1 cellular context compared by ENCODE assay signal in the genomic region with DNA sequence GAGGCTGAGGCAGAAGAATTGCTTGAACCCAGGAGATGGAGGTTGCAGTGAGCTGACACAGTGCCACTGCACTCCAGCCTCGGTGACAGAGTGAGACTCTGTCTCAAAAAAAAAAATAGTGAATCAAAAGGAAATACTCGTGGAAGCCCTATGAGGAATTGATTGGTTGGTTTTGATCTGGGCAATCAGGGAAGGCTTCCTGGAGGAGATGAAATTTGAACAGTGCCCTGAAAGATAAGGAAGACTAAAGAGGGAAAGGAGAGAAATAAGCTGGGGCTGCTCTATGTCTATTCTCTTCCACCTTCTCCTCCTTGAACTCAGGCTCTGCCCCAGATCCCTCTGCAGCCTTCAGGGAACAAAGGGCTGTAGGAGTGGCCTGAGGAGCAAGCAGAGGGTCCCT.
TF ChIP-seq lines count a peak whose summit lies in the region.

No MANE protein-coding gene starts in this region.

TF ChIP-seq in GM23338, 12 proteins besides CTCF, POLR2A, EP300 and RAD21 (continued from another document):
- TF ChIP-seq, protein P1, sequence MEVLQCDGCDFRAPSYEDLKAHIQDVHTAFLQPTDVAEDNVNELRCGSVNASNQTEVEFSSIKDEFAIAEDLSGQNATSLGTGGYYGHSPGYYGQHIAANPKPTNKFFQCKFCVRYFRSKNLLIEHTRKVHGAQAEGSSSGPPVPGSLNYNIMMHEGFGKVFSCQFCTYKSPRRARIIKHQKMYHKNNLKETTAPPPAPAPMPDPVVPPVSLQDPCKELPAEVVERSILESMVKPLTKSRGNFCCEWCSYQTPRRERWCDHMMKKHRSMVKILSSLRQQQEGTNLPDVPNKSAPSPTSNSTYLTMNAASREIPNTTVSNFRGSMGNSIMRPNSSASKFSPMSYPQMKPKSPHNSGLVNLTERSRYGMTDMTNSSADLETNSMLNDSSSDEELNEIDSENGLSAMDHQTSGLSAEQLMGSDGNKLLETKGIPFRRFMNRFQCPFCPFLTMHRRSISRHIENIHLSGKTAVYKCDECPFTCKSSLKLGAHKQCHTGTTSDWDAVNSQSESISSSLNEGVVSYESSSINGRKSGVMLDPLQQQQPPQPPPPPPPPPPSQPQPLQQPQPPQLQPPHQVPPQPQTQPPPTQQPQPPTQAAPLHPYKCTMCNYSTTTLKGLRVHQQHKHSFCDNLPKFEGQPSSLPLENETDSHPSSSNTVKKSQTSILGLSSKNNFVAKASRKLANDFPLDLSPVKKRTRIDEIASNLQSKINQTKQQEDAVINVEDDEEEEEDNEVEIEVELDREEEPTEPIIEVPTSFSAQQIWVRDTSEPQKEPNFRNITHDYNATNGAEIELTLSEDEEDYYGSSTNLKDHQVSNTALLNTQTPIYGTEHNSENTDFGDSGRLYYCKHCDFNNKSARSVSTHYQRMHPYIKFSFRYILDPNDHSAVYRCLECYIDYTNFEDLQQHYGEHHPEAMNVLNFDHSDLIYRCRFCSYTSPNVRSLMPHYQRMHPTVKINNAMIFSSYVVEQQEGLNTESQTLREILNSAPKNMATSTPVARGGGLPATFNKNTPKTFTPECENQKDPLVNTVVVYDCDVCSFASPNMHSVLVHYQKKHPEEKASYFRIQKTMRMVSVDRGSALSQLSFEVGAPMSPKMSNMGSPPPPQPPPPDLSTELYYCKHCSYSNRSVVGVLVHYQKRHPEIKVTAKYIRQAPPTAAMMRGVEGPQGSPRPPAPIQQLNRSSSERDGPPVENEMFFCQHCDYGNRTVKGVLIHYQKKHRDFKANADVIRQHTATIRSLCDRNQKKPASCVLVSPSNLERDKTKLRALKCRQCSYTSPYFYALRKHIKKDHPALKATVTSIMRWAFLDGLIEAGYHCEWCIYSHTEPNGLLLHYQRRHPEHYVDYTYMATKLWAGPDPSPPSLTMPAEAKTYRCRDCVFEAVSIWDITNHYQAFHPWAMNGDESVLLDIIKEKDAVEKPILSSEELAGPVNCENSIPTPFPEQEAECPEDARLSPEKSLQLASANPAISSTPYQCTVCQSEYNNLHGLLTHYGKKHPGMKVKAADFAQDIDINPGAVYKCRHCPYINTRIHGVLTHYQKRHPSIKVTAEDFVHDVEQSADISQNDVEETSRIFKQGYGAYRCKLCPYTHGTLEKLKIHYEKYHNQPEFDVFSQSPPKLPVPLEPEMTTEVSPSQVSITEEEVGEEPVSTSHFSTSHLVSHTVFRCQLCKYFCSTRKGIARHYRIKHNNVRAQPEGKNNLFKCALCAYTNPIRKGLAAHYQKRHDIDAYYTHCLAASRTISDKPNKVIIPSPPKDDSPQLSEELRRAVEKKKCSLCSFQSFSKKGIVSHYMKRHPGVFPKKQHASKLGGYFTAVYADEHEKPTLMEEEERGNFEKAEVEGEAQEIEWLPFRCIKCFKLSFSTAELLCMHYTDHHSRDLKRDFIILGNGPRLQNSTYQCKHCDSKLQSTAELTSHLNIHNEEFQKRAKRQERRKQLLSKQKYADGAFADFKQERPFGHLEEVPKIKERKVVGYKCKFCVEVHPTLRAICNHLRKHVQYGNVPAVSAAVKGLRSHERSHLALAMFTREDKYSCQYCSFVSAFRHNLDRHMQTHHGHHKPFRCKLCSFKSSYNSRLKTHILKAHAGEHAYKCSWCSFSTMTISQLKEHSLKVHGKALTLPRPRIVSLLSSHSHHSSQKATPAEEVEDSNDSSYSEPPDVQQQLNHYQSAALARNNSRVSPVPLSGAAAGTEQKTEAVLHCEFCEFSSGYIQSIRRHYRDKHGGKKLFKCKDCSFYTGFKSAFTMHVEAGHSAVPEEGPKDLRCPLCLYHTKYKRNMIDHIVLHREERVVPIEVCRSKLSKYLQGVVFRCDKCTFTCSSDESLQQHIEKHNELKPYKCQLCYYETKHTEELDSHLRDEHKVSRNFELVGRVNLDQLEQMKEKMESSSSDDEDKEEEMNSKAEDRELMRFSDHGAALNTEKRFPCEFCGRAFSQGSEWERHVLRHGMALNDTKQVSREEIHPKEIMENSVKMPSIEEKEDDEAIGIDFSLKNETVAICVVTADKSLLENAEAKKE (CRISPR knock-in tag; IDR thresholded peaks at IDR 0.05) = no peak
- TF ChIP-seq, protein P2, sequence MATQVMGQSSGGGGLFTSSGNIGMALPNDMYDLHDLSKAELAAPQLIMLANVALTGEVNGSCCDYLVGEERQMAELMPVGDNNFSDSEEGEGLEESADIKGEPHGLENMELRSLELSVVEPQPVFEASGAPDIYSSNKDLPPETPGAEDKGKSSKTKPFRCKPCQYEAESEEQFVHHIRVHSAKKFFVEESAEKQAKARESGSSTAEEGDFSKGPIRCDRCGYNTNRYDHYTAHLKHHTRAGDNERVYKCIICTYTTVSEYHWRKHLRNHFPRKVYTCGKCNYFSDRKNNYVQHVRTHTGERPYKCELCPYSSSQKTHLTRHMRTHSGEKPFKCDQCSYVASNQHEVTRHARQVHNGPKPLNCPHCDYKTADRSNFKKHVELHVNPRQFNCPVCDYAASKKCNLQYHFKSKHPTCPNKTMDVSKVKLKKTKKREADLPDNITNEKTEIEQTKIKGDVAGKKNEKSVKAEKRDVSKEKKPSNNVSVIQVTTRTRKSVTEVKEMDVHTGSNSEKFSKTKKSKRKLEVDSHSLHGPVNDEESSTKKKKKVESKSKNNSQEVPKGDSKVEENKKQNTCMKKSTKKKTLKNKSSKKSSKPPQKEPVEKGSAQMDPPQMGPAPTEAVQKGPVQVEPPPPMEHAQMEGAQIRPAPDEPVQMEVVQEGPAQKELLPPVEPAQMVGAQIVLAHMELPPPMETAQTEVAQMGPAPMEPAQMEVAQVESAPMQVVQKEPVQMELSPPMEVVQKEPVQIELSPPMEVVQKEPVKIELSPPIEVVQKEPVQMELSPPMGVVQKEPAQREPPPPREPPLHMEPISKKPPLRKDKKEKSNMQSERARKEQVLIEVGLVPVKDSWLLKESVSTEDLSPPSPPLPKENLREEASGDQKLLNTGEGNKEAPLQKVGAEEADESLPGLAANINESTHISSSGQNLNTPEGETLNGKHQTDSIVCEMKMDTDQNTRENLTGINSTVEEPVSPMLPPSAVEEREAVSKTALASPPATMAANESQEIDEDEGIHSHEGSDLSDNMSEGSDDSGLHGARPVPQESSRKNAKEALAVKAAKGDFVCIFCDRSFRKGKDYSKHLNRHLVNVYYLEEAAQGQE (IDR thresholded peaks at IDR 0.05; ENCODE audit: unreplicated experiment) = no peak
